Comparison of ENCODE assay signal across 8 cellular contexts in genomic region chr18:49858309-49859005, GRCh38. TPM values are rescaled to one million over a fixed set of nuclear protein-coding genes. Genes with fewer than 3 reads are reported as not detected.
DNase-seq lines count a peak whose midpoint lies in the region; ATAC-seq and TF ChIP-seq lines count a peak whose summit lies in the region.

No MANE protein-coding gene starts in this region.

- H2AFZ ChIP-seq in DND-41 (ENCODE audit: low read depth, low read length) = no peak overlapping the region

- H3K4me2 ChIP-seq in DND-41 (ENCODE audit: insufficient read depth, low read length) = no peak overlapping the region

- no peaks in the 10 kb centered on the region for H3K4me1 ChIP-seq in DND-41 (ENCODE audit: insufficient read depth, low read length)
- H3K4me1 ChIP-seq in cardiac muscle cell (ENCODE audit: low read depth) = no peaks in the 10 kb centered on the region
- peaks cover 2% of the 10 kb centered on the region for H3K4me1 ChIP-seq in prostate gland (replicated peaks)

- intact Hi-C loops in prostate gland (cut with DNase I) = no loop called here

- ATAC-seq in DND-41 (ENCODE audit: insufficient read depth, low read depth) (peak; percentile 49; the same call in 1 of the 3 replicates), HG03460 (IDR thresholded peaks at IDR 0.05; ENCODE audit: unreplicated experiment) (no peak), GM19328 (IDR thresholded peaks at IDR 0.05; ENCODE audit: unreplicated experiment) (no peak)

- H3K36me3 ChIP-seq in DND-41 (ENCODE audit: insufficient read depth, low read length) (no peaks in the 10 kb centered on the region), cardiac muscle cell (no peaks in the 10 kb centered on the region), prostate gland (no peaks in the 10 kb centered on the region)

- WGBS in prostate gland = 51% methylated on average over 11 of the region's 11 CpGs

- H3K9ac ChIP-seq in DND-41 (ENCODE audit: low read depth, low read length) = no peak overlapping the region

- no peaks in the 10 kb centered on the region for H4K20me1 ChIP-seq in DND-41 (ENCODE audit: insufficient read depth, low read length)

- H3K4me3 ChIP-seq in DND-41 (ENCODE audit: low read depth in 1 of 2, low read length in 2 of 2) = no peak overlapping the region
- no peak overlapping the region for H3K4me3 ChIP-seq in cardiac muscle cell
- no peak overlapping the region for H3K4me3 ChIP-seq in prostate gland

- no peaks in the 10 kb centered on the region for H3K79me2 ChIP-seq in DND-41 (ENCODE audit: insufficient read depth, low read length)

- H3K27me3 ChIP-seq in DND-41 (ENCODE audit: insufficient read depth, low read length, poor library complexity) (peaks cover 4% of the 10 kb centered on the region), cardiac muscle cell (no peaks in the 10 kb centered on the region), prostate gland (replicated peaks; ENCODE audit: insufficient read depth) (no peaks in the 10 kb centered on the region)

- DNase-seq in DND-41 = peak; percentile 52
- peak; percentile 20 for DNase-seq in SKM-1 (lab: John Stamatoyannopoulos, UW; ENCODE audit: unreplicated experiment)
- DNase-seq in activated naive CD8-positive, alpha-beta T cell treated with anti-CD3 and anti-CD28 coated beads, Interleukin-2, amount 50 U/mL, for 16 hours (ENCODE audit: low read depth, low spot score) = peak; percentile 23
- DNase-seq in cardiac muscle cell (ENCODE audit: low read depth in 1 of 2, low spot score in 1 of 2) = peak; percentile 82 to 84
- peak; percentile 54 for DNase-seq in prostate gland (ENCODE audit: low spot score)

- H3K27ac ChIP-seq in DND-41 (ENCODE audit: low read length) = no peak overlapping the region
- H3K27ac ChIP-seq in cardiac muscle cell = no peak overlapping the region
- H3K27ac ChIP-seq in prostate gland = peak overlapping the region; percentile 26 to 47

- H3K9me3 ChIP-seq in DND-41 (ENCODE audit: insufficient read depth, low read length, severe bottlenecking) (no peaks in the 10 kb centered on the region), cardiac muscle cell (ENCODE audit: low read depth) (no peaks in the 10 kb centered on the region), prostate gland (no peaks in the 10 kb centered on the region)

- TF ChIP-seq CTCF in DND-41 (IDR thresholded peaks at IDR 0.05; ENCODE audit: borderline replicate concordance, extremely low read depth, low read length, poor library complexity, severe bottlenecking) (peak; percentile 82), LNCAP (IDR thresholded peaks at IDR 0.05) (peak; percentile 91), cardiac muscle cell (IDR thresholded peaks at IDR 0.05; ENCODE audit: low read depth, low read length) (peak; percentile 93), prostate gland (IDR thresholded peaks at IDR 0.05) (peak; percentile 85 to 89 (median 86))

- TF ChIP-seq POLR2A in prostate gland (IDR thresholded peaks at IDR 0.05) = no peak

RNA-seq across cellular contexts. Expression of gene ACAA2, which starts 45.1 kb away (rescaled TPM):
- total RNA-seq in cardiac muscle cell (68.7 and 81.3 TPM in 2 replicates), prostate gland (10 to 100 TPM; 19.9 to 37.0 TPM)
- 150 and 185 TPM in 2 replicates for polyA plus RNA-seq in cardiac muscle cell

Comparison
In these comparisons a context has a peak if more than half of its experiments do, and no peak if none do; other contexts are left out.
1. DNase-seq: peak in every context shown above with its lines; median percentile 83 in cardiac muscle cell; 54 in prostate gland; 52 in DND-41; 23 in activated naive CD8-positive, alpha-beta T cell treated with anti-CD3 and anti-CD28 coated beads, Interleukin-2, amount 50 U/mL, for 16 hours; 20 in SKM-1.
2. H3K27ac ChIP-seq: peak in prostate gland (2 of 2); none in DND-41 (single experiment) and cardiac muscle cell (single experiment).
3. Peak in every context shown above with its lines, with median percentiles within 50 percentile points of each other: CTCF ChIP-seq.